Comparison of ENCODE assay signal across 8 cellular contexts in genomic region chrX:55342533-55343501, GRCh38.
A peak's percentile ranks its signal among the peaks of the same experiment; 100 is the strongest.
DNase-seq lines count a peak whose midpoint lies in the region; ATAC-seq and TF ChIP-seq lines count a peak whose summit lies in the region.

No MANE protein-coding gene starts in this region.

- no peaks in the 10 kb centered on the region for H3K36me3 ChIP-seq in naive thymus-derived CD4-positive, alpha-beta T cell (ENCODE audit: control insufficient read depth in 2 of 3, insufficient read depth in 3 of 3, low read length in 3 of 3)

- H3K4me1 ChIP-seq in naive thymus-derived CD4-positive, alpha-beta T cell (ENCODE audit: control insufficient read depth in 2 of 2, insufficient read depth in 2 of 2, low read length in 2 of 2): peaks cover 0 to 7% of the 10 kb centered on the region in 2 donors

- H3K27ac Mint-ChIP-seq in naive thymus-derived CD4-positive, alpha-beta T cell: peak overlapping the region in 5 of 9 donors; percentile 19 to 35 (median 24)

- peak overlapping the region in 9 of 10 donors; percentile 0 to 65 (median 22) for H3K4me3 Mint-ChIP-seq in naive thymus-derived CD4-positive, alpha-beta T cell

- ATAC-seq in GM19395 (IDR thresholded peaks at IDR 0.05; ENCODE audit: unreplicated experiment) (peak; percentile 93), GM21825 (IDR thresholded peaks at IDR 0.05; ENCODE audit: unreplicated experiment) (no peak)
- ATAC-seq in naive thymus-derived CD4-positive, alpha-beta T cell: peak; percentile 80

- no peaks in the 10 kb centered on the region for H3K36me3 Mint-ChIP-seq in naive thymus-derived CD4-positive, alpha-beta T cell

- no peaks in the 10 kb centered on the region for H3K9me3 ChIP-seq in naive thymus-derived CD4-positive, alpha-beta T cell (ENCODE audit: control insufficient read depth in 2 of 3, low read length in 3 of 3)

- POLR2A ChIA-PET in naive thymus-derived CD4-positive, alpha-beta T cell (lab: Charles Lee): no interaction called here

- no peaks in the 10 kb centered on the region for H3K27me3 ChIP-seq in naive thymus-derived CD4-positive, alpha-beta T cell (ENCODE audit: control insufficient read depth in 2 of 2, insufficient read depth in 2 of 2, low read length in 2 of 2)

- H3K4me3 ChIP-seq in choroid plexus epithelial cell (ENCODE audit: low read depth, low read length): no peak overlapping the region
- no peak overlapping the region for H3K4me3 ChIP-seq in naive thymus-derived CD4-positive, alpha-beta T cell (ENCODE audit: low read length)

- intact Hi-C loops in naive thymus-derived CD4-positive, alpha-beta T cell (cut with micrococcal nuclease): loop anchor here (1.0 to 2.0 kb wide), 3 partner anchors 182 to 342 kb away; partner anchors contain the start of gene APEX2 (in 1 of the 2)

- DNase-seq in NCI-H2081 (lab: John Stamatoyannopoulos, UW): peak; percentile 2 to 16
- no peak for DNase-seq in NCI-H2081 treated with DMSO at 0.1 percent for 48 hours (lab: John Stamatoyannopoulos, UW)
- DNase-seq in HT1080 (ENCODE audit: low read depth): peak; percentile 8
- peak in 4 of 5 donors; percentile 5 to 52 (median 18) for DNase-seq in T-helper 1 cell
- peak; percentile 5 for DNase-seq in choroid plexus epithelial cell (ENCODE audit: low read depth)
- peak in 8 of 9 donors; percentile 21 to 72 (median 52) for DNase-seq in naive thymus-derived CD4-positive, alpha-beta T cell

- peak; percentile 42 for TF ChIP-seq CTCF in choroid plexus epithelial cell (conservative IDR thresholded peaks at IDR 0.05; ENCODE audit: low read depth, low read length)

- peaks cover 10 to 26% (median 21%) of the 10 kb centered on the region in 7 donors for H3K4me1 Mint-ChIP-seq in naive thymus-derived CD4-positive, alpha-beta T cell

- no peak overlapping the region for H3K27ac ChIP-seq in naive thymus-derived CD4-positive, alpha-beta T cell (ENCODE audit: low read depth, low read length)

- peaks cover 0 to 4% (median 0%) of the 10 kb centered on the region in 11 donors for H3K9me3 Mint-ChIP-seq in naive thymus-derived CD4-positive, alpha-beta T cell

- peaks cover 0 to 9% (median 0%) of the 10 kb centered on the region in 5 donors for H3K27me3 Mint-ChIP-seq in naive thymus-derived CD4-positive, alpha-beta T cell

- CTCF ChIA-PET in naive thymus-derived CD4-positive, alpha-beta T cell (lab: Charles Lee): interaction anchor here (1.0 kb wide), 1 partner anchor 15 kb away, joined by 3 read pairs; no protein-coding TSS in a partner anchor
